In the genomic region with DNA sequence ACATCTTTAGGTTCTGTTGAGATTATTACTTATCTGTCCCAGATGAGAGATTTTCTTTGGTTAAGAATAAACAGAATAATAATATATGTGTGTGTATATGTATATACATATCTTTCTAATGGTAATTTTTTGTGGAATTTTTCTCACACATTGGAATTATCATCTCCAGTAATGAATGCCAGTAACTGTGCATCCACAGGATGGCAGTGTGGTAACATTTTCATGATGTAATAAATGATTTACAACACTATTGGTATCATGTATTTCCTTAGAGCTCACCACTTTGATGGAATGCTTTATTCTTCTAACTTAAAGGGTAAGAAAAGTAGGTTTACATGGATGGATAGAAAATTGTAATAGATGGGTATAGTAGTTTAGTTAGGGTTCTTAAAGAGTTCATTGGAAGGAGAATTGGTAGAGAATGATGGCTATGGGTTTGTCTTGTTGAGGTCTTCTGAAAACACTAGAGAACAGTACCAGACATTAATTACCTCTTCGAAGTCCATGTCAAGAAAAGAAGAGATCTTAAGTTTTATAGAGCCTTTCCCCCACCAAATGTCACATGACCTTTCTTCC, we compare ENCODE assay signal across 9 cellular contexts.
A peak's percentile ranks its signal among the peaks of the same experiment; 100 is the strongest.
DNase-seq lines count a peak whose midpoint lies in the region; ATAC-seq and TF ChIP-seq lines count a peak whose summit lies in the region.
"Had no signal": no experiment of that assay in that cellular context is flagged by ENCODE, and none has a peak within 500 bp of the region (broad histone marks: within the 10 kb centered on the region; RNA-seq: fewer than 3 reads in every experiment).

No MANE protein-coding gene starts in this region.

- peak overlapping the region; percentile 5 for H3K27ac Mint-ChIP-seq in progenitor cell of endocrine pancreas
- no peak overlapping the region for H3K27ac Mint-ChIP-seq in activated CD8-positive, alpha-beta memory T cell treated with anti-CD3 and anti-CD28 coated beads, Interleukin-2, amount 10 ng/mL, durations not matched to agents 7 days and 5 days
- H3K27ac Mint-ChIP-seq in activated T-cell treated with anti-CD3 and anti-CD28 coated beads, Interleukin-2, amount 50 U/mL, for 72 hours = no peak overlapping the region

- peaks cover 66% of the 10 kb centered on the region for H4K20me1 ChIP-seq in OCI-LY3 (ENCODE audit: insufficient read depth, low read length)

- H3K27me3 Mint-ChIP-seq in progenitor cell of endocrine pancreas = no peaks in the 10 kb centered on the region
- H3K27me3 Mint-ChIP-seq in activated CD8-positive, alpha-beta memory T cell treated with anti-CD3 and anti-CD28 coated beads, Interleukin-2, amount 10 ng/mL, durations not matched to agents 7 days and 5 days = no peaks in the 10 kb centered on the region
- H3K27me3 Mint-ChIP-seq in activated T-cell treated with anti-CD3 and anti-CD28 coated beads, Interleukin-2, amount 50 U/mL, for 72 hours (ENCODE audit: low read depth) = no peaks in the 10 kb centered on the region
- H3K27me3 Mint-ChIP-seq: naive thymus-derived CD8-positive, alpha-beta T cell had no signal

- TF ChIP-seq CTCF in GM10266 (IDR thresholded peaks at IDR 0.05; ENCODE audit: control insufficient read depth, insufficient read depth, low read depth, missing control alignments) (peak; percentile 32), OCI-LY3 (IDR thresholded peaks at IDR 0.05; ENCODE audit: low read depth, low read length) (peak; percentile 84), progenitor cell of endocrine pancreas (IDR thresholded peaks at IDR 0.05; ENCODE audit: unreplicated experiment) (peak; percentile 57)

- peaks cover 40% of the 10 kb centered on the region for H3K36me3 Mint-ChIP-seq in progenitor cell of endocrine pancreas (ENCODE audit: insufficient read depth)
- peaks cover 52% of the 10 kb centered on the region for H3K36me3 Mint-ChIP-seq in activated CD8-positive, alpha-beta memory T cell treated with anti-CD3 and anti-CD28 coated beads, Interleukin-2, amount 10 ng/mL, durations not matched to agents 7 days and 5 days
- H3K36me3 Mint-ChIP-seq in activated T-cell treated with anti-CD3 and anti-CD28 coated beads, Interleukin-2, amount 50 U/mL, for 72 hours (ENCODE audit: insufficient read depth in 2 of 2) = peaks cover 20 to 33% of the 10 kb centered on the region in 2 donors

- H3K4me3 Mint-ChIP-seq in progenitor cell of endocrine pancreas (ENCODE audit: low read depth) = no peak overlapping the region
- H3K4me3 Mint-ChIP-seq in activated CD8-positive, alpha-beta memory T cell treated with anti-CD3 and anti-CD28 coated beads, Interleukin-2, amount 10 ng/mL, durations not matched to agents 7 days and 5 days = no peak overlapping the region
- no peak overlapping the region for H3K4me3 Mint-ChIP-seq in activated T-cell treated with anti-CD3 and anti-CD28 coated beads, Interleukin-2, amount 50 U/mL, for 72 hours

- H3K36me3 ChIP-seq in OCI-LY3 (replicated peaks; ENCODE audit: low read depth, low read length) = peaks cover 32% of the 10 kb centered on the region
- H3K36me3 ChIP-seq: SJCRH30 had no signal

- H3K4me1 Mint-ChIP-seq in progenitor cell of endocrine pancreas (ENCODE audit: low read depth) = peaks cover 18% of the 10 kb centered on the region
- H3K4me1 Mint-ChIP-seq in activated CD8-positive, alpha-beta memory T cell treated with anti-CD3 and anti-CD28 coated beads, Interleukin-2, amount 10 ng/mL, durations not matched to agents 7 days and 5 days = peaks cover 17% of the 10 kb centered on the region
- H3K4me1 Mint-ChIP-seq in activated T-cell treated with anti-CD3 and anti-CD28 coated beads, Interleukin-2, amount 50 U/mL, for 72 hours (ENCODE audit: low read depth) = peaks cover 69% of the 10 kb centered on the region

- H3K27ac ChIP-seq in OCI-LY3 (ENCODE audit: low read length) = no peak overlapping the region
- H3K27ac ChIP-seq: SJCRH30 had no signal

- TF ChIP-seq POLR2A in erythroblast (IDR thresholded peaks at IDR 0.05; ENCODE audit: low read length) = no peak

- CTCF ChIA-PET in activated CD8-positive, alpha-beta memory T cell treated with anti-CD3 and anti-CD28 coated beads, Interleukin-2, amount 10 ng/mL, durations not matched to agents 7 days and 5 days (lab: Charles Lee) = interaction anchor here (1.5 kb wide), 1 partner anchor 158 kb away, joined by 5 read pairs; no protein-coding TSS in a partner anchor

- no peaks in the 10 kb centered on the region for H3K27me3 ChIP-seq in OCI-LY3 (ENCODE audit: low read depth, low read length)
- H3K27me3 ChIP-seq: SJCRH30 had no signal

- H3K4me3 ChIP-seq in OCI-LY3 (ENCODE audit: low read length) = no peak overlapping the region
- H3K4me3 ChIP-seq: SJCRH30 had no signal

- peaks cover 12% of the 10 kb centered on the region; the same call in 1 of the 2 replicates for H3K9me3 ChIP-seq in OCI-LY3 (ENCODE audit: insufficient read depth, low read length)
- H3K9me3 ChIP-seq: SJCRH30 had no signal

- peaks cover 72% of the 10 kb centered on the region for H3K79me2 ChIP-seq in OCI-LY3 (ENCODE audit: low read length)

- no peak for ATAC-seq in activated CD8-positive, alpha-beta memory T cell treated with anti-CD3 and anti-CD28 coated beads, Interleukin-2, amount 10 ng/mL, durations not matched to agents 7 days and 5 days
- ATAC-seq in activated T-cell treated with anti-CD3 and anti-CD28 coated beads, Interleukin-2, amount 50 U/mL, for 72 hours (replicated peaks in 1 of 2) = no peak
- ATAC-seq in HG03095 (IDR thresholded peaks at IDR 0.05; ENCODE audit: unreplicated experiment) = no peak
- ATAC-seq: naive thymus-derived CD8-positive, alpha-beta T cell had no signal

- no peak overlapping the region for H3K4me2 ChIP-seq in OCI-LY3 (ENCODE audit: low read length)

- H2AFZ ChIP-seq in OCI-LY3 (ENCODE audit: low read depth, low read length) = no peak overlapping the region

- DNase-seq in GM10266 (ENCODE audit: extremely low spot score) (no peak), erythroblast (lab: John Stamatoyannopoulos, UW) (peak; percentile 1 to 26), progenitor cell of endocrine pancreas (ENCODE audit: low spot score, unreplicated experiment) (no peak)
- no peak for DNase-seq in activated CD8-positive, alpha-beta memory T cell treated with anti-CD3 and anti-CD28 coated beads, Interleukin-2, amount 10 ng/mL, durations not matched to agents 7 days and 5 days
- no peak for DNase-seq in activated T-cell treated with anti-CD3 and anti-CD28 coated beads, Interleukin-2, amount 50 U/mL, for 72 hours

- H3K4me1 ChIP-seq in OCI-LY3 (ENCODE audit: low read length) = peaks cover 7% of the 10 kb centered on the region; the same call in 1 of the 2 replicates
- H3K4me1 ChIP-seq: SJCRH30 had no signal

- peaks cover 27% of the 10 kb centered on the region for H3K9me3 Mint-ChIP-seq in progenitor cell of endocrine pancreas (ENCODE audit: low read depth)
- peaks cover 14% of the 10 kb centered on the region for H3K9me3 Mint-ChIP-seq in activated CD8-positive, alpha-beta memory T cell treated with anti-CD3 and anti-CD28 coated beads, Interleukin-2, amount 10 ng/mL, durations not matched to agents 7 days and 5 days (ENCODE audit: low read depth)
- peaks cover 5 to 12% of the 10 kb centered on the region in 2 donors for H3K9me3 Mint-ChIP-seq in activated T-cell treated with anti-CD3 and anti-CD28 coated beads, Interleukin-2, amount 50 U/mL, for 72 hours

- no peak overlapping the region for H3K9ac ChIP-seq in OCI-LY3 (ENCODE audit: low read length)

Comparison
In these comparisons a context has a peak if more than half of its experiments do, and no peak if none do; other contexts are left out.
1. DNase-seq: peak in erythroblast (2 of 2); none in GM10266 (single experiment), progenitor cell of endocrine pancreas (single experiment), activated CD8-positive, alpha-beta memory T cell treated with anti-CD3 and anti-CD28 coated beads, Interleukin-2, amount 10 ng/mL, durations not matched to agents 7 days and 5 days (single experiment) and activated T-cell treated with anti-CD3 and anti-CD28 coated beads, Interleukin-2, amount 50 U/mL, for 72 hours (0 of 2).
2. CTCF ChIP-seq: peak in every context shown above with its lines; median percentile 84 in OCI-LY3; 57 in progenitor cell of endocrine pancreas; 32 in GM10266.